ENCODE assay signal across 1 cellular context in the genomic region with DNA sequence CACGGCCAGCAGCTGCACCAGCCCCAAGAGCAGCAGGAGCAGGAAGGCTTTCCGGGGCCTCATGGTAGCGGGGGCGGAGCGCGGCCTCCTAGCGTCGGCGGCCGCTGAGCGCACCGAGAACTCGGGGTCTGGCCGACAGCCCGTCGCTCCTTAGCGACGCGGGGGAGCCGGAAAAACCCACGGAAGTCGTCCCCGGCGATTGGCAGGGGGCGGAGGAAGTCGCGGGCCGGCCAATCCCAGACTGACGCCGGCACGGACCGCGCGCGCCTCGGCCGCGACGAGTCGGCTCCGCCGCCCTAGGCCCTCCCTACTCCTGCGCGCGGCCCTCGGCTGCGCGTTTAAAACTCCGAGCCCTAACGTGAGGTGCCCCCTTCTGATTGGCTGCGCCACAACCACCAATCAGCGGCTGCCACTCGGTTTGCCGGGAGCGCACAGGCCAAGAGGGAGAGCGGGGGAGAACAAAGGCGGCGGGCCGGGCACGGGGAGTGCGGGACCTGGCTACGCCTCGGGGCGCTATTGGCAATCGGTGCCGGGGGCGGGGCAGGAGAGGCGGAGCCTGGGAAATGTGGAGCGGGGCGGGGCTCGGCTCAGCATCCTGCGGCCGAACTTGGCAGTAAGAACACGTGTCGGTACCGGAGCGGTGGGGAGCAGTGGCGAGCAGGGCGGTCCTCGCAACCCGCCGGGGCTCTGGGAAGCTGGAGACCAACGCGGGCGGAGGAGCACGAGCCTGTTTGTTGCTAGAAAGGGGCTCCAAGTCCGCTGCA.
TF ChIP-seq lines count a peak whose summit lies in the region.

A gene with protein sequence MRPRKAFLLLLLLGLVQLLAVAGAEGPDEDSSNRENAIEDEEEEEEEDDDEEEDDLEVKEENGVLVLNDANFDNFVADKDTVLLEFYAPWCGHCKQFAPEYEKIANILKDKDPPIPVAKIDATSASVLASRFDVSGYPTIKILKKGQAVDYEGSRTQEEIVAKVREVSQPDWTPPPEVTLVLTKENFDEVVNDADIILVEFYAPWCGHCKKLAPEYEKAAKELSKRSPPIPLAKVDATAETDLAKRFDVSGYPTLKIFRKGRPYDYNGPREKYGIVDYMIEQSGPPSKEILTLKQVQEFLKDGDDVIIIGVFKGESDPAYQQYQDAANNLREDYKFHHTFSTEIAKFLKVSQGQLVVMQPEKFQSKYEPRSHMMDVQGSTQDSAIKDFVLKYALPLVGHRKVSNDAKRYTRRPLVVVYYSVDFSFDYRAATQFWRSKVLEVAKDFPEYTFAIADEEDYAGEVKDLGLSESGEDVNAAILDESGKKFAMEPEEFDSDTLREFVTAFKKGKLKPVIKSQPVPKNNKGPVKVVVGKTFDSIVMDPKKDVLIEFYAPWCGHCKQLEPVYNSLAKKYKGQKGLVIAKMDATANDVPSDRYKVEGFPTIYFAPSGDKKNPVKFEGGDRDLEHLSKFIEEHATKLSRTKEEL (minus strand): TSS at position 160 of the 764 bp plus-strand sequence. CDS start 97 bp downstream, at position 63.

TF ChIP-seq in liver, 16 proteins besides CTCF, POLR2A, EP300 and RAD21 (continued from another document):
- TF ChIP-seq, protein P1, sequence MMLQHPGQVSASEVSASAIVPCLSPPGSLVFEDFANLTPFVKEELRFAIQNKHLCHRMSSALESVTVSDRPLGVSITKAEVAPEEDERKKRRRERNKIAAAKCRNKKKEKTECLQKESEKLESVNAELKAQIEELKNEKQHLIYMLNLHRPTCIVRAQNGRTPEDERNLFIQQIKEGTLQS (IDR thresholded peaks at IDR 0.05) = no peak
- TF ChIP-seq, protein P2, sequence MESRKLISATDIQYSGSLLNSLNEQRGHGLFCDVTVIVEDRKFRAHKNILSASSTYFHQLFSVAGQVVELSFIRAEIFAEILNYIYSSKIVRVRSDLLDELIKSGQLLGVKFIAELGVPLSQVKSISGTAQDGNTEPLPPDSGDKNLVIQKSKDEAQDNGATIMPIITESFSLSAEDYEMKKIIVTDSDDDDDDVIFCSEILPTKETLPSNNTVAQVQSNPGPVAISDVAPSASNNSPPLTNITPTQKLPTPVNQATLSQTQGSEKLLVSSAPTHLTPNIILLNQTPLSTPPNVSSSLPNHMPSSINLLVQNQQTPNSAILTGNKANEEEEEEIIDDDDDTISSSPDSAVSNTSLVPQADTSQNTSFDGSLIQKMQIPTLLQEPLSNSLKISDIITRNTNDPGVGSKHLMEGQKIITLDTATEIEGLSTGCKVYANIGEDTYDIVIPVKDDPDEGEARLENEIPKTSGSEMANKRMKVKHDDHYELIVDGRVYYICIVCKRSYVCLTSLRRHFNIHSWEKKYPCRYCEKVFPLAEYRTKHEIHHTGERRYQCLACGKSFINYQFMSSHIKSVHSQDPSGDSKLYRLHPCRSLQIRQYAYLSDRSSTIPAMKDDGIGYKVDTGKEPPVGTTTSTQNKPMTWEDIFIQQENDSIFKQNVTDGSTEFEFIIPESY (IDR thresholded peaks at IDR 0.05) = peak; percentile 38
- TF ChIP-seq RXRA (IDR thresholded peaks at IDR 0.05) = peak; percentile 35 to 42
- peak; percentile 17 for TF ChIP-seq NR2F2 (IDR thresholded peaks at IDR 0.05)
- TF ChIP-seq, protein P3, sequence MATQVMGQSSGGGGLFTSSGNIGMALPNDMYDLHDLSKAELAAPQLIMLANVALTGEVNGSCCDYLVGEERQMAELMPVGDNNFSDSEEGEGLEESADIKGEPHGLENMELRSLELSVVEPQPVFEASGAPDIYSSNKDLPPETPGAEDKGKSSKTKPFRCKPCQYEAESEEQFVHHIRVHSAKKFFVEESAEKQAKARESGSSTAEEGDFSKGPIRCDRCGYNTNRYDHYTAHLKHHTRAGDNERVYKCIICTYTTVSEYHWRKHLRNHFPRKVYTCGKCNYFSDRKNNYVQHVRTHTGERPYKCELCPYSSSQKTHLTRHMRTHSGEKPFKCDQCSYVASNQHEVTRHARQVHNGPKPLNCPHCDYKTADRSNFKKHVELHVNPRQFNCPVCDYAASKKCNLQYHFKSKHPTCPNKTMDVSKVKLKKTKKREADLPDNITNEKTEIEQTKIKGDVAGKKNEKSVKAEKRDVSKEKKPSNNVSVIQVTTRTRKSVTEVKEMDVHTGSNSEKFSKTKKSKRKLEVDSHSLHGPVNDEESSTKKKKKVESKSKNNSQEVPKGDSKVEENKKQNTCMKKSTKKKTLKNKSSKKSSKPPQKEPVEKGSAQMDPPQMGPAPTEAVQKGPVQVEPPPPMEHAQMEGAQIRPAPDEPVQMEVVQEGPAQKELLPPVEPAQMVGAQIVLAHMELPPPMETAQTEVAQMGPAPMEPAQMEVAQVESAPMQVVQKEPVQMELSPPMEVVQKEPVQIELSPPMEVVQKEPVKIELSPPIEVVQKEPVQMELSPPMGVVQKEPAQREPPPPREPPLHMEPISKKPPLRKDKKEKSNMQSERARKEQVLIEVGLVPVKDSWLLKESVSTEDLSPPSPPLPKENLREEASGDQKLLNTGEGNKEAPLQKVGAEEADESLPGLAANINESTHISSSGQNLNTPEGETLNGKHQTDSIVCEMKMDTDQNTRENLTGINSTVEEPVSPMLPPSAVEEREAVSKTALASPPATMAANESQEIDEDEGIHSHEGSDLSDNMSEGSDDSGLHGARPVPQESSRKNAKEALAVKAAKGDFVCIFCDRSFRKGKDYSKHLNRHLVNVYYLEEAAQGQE (IDR thresholded peaks at IDR 0.05) = peak; percentile 74
- TF ChIP-seq FOXA2 (IDR thresholded peaks at IDR 0.05) = peak; percentile 45
- peak; percentile 48 for TF ChIP-seq FOXA1 (IDR thresholded peaks at IDR 0.05)
